Comparison of ENCODE assay signal across 20 cellular contexts in genomic region chr1:46421739-46422138, GRCh38.
"Had no signal": no experiment of that assay in that cellular context is flagged by ENCODE, and none has a peak within 500 bp of the region (broad histone marks: within the 10 kb centered on the region; RNA-seq: fewer than 3 reads in every experiment).

No MANE protein-coding gene starts in this region.

- H3K36me3 Mint-ChIP-seq: naive thymus-derived CD8-positive, alpha-beta T cell; type B pancreatic cell had no signal

- ATAC-seq: left lobe of liver; naive thymus-derived CD8-positive, alpha-beta T cell; right cardiac atrium had no signal

- H3K27ac ChIP-seq: colonic mucosa, neutrophil, suprapubic skin, thyroid gland had no signal

- H3K4me3 ChIP-seq: colonic mucosa, suprapubic skin, thyroid gland had no signal

- DNase-seq: colonic mucosa; dermis blood vessel endothelial cell; endodermal cell; erythroblast; foreskin melanocyte; head of caudate nucleus; hippocampal formation; mammary epithelial cell; right cardiac atrium; small intestine; stimulated activated CD4-positive, alpha-beta T cell treated with anti-CD3 and anti-CD28 coated beads, Interleukin-12 subunit alpha, Interleukin-12 subunit beta, amount 100 ng/mL, for 4 hours; stimulated activated naive CD4-positive, alpha-beta T cell treated with Interleukin-2 at 50 U/mL for 16 hours; thyroid gland had no signal

- H3K27me3 ChIP-seq: colonic mucosa, thyroid gland had no signal

- H3K9me3 ChIP-seq: colonic mucosa, neutrophil, suprapubic skin, thyroid gland had no signal

- H3K4me1 ChIP-seq: colonic mucosa, suprapubic skin, thyroid gland had no signal

- H3K36me3 ChIP-seq: colonic mucosa, neutrophil, suprapubic skin, thyroid gland had no signal

- H3K9me3 Mint-ChIP-seq: endodermal cell; naive thymus-derived CD8-positive, alpha-beta T cell; type B pancreatic cell had no signal

- H3K4me1 Mint-ChIP-seq: endodermal cell; naive thymus-derived CD8-positive, alpha-beta T cell had no signal

- H3K4me3 Mint-ChIP-seq: endodermal cell, type B pancreatic cell had no signal

- H3K27ac Mint-ChIP-seq: endodermal cell, type B pancreatic cell had no signal

- FAIRE-seq: endothelial cell of umbilical vein, small intestine, urothelium cell line had no signal
